ENCODE assay signal across 1 cellular context in the genomic region with DNA sequence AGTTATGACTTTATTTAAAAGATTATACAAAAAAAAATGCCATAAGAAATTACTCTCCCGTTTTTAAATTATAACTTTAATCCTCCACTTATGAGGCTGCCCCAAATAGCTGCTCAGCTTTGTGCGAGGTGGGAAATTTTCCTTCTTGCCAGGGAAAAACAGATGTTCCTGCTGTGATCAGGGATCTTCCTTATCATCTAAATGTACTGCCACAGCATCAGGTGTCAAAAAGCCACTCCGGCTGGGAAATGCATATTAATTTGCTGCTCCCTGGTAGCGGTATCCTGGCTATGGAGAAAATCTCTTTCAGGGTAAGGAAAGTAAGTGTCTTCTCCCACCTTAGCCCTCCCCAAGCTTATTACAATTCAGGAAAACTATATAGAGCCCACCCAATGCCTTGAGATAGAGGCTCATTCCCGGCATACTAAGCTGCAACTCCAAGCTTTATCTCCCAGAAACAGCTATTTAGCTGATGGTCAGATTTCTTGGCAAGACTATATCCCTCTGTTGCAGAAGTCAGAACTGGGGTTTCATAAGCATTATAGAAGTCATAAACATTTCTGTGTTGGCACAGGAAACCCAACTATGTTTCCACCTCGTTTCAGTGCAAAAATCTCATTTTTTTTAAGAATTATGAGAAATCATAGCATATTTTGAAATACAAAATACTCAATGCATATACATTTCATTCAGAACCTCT.
TF ChIP-seq lines count a peak whose summit lies in the region.

No MANE protein-coding gene starts in this region.

TF ChIP-seq in HEK293, 187 proteins besides CTCF, POLR2A, EP300 and RAD21 (continued from another document):
- TF ChIP-seq, protein P1, sequence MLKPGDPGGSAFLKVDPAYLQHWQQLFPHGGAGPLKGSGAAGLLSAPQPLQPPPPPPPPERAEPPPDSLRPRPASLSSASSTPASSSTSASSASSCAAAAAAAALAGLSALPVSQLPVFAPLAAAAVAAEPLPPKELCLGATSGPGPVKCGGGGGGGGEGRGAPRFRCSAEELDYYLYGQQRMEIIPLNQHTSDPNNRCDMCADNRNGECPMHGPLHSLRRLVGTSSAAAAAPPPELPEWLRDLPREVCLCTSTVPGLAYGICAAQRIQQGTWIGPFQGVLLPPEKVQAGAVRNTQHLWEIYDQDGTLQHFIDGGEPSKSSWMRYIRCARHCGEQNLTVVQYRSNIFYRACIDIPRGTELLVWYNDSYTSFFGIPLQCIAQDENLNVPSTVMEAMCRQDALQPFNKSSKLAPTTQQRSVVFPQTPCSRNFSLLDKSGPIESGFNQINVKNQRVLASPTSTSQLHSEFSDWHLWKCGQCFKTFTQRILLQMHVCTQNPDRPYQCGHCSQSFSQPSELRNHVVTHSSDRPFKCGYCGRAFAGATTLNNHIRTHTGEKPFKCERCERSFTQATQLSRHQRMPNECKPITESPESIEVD (tag by site-specific recombination; IDR thresholded peaks at IDR 0.05), result peak; percentile 86
- TF ChIP-seq BCL11B (tag by site-specific recombination; IDR thresholded peaks at IDR 0.05; ENCODE audit: low read depth) (no peak), ZBTB48 (tag by site-specific recombination; IDR thresholded peaks at IDR 0.05) (no peak), ZNF23 (tag by site-specific recombination; IDR thresholded peaks at IDR 0.05; ENCODE audit: borderline replicate concordance) (no peak), ZNF274 (IDR thresholded peaks at IDR 0.05; ENCODE audit: low read length) (no peak), ZNF274 (tag by site-specific recombination; IDR thresholded peaks at IDR 0.05; ENCODE audit: borderline replicate concordance) (no peak), SCRT2 (tag by site-specific recombination; IDR thresholded peaks at IDR 0.05) (peak; percentile 74)
TF ChIP-seq in HEK293: peak in this region for 7.
